In genomic region chr16:77918792-77919707, GRCh38 we compare ENCODE assay signal across 14 cellular contexts.
A peak's percentile ranks its signal among the peaks of the same experiment; 100 is the strongest.
DNase-seq lines count a peak whose midpoint lies in the region; ATAC-seq and TF ChIP-seq lines count a peak whose summit lies in the region.
"Had no signal": no experiment of that assay in that cellular context is flagged by ENCODE, and none has a peak within 500 bp of the region (broad histone marks: within the 10 kb centered on the region; RNA-seq: fewer than 3 reads in every experiment).

No MANE protein-coding gene starts in this region.

- ATAC-seq in GM21737 (IDR thresholded peaks at IDR 0.05; ENCODE audit: unreplicated experiment) (no peak), omental fat pad (ENCODE audit: low FRiP score) (no peak), HG02759 (IDR thresholded peaks at IDR 0.05; ENCODE audit: unreplicated experiment) (no peak)
- ATAC-seq: WTC11 had no signal

- TF ChIP-seq CTCF in omental fat pad (IDR thresholded peaks at IDR 0.05) = no peak

- peak; percentile 41 for DNase-seq in A172 (ENCODE audit: low spot score)
- peak; percentile 55 for DNase-seq in NCI-H146 (lab: John Stamatoyannopoulos, UW)
- DNase-seq in astrocyte of the hippocampus (ENCODE audit: low read depth, low spot score) = peak; percentile 66
- peak; percentile 58 to 90 for DNase-seq in lung microvascular endothelial cell (ENCODE audit: low read depth in 2 of 2)
- no peak for DNase-seq in omental fat pad (ENCODE audit: low spot score)
- DNase-seq in SKM-1 (lab: John Stamatoyannopoulos, UW; ENCODE audit: unreplicated experiment) = no peak
- DNase-seq: activated T-cell treated with anti-CD3 and anti-CD28 coated beads, Interleukin-2, amount 50 U/mL, for 1 hour; DMS79 treated with DMSO at 0.1 percent for 48 hours; naive B cell; NCI-H446; upper lobe of left lung had no signal

Comparison
In these comparisons a context has a peak if more than half of its experiments do, and no peak if none do; other contexts are left out.
1. DNase-seq: peak in A172 (single experiment), NCI-H146 (single experiment), astrocyte of the hippocampus (single experiment) and lung microvascular endothelial cell (2 of 2); none in omental fat pad (single experiment) and SKM-1 (single experiment).